In genomic region chr16:56102159-56102798, GRCh38 we compare ENCODE assay signal across 9 cellular contexts.
DNase-seq lines count a peak whose midpoint lies in the region; ATAC-seq and TF ChIP-seq lines count a peak whose summit lies in the region.
"Had no signal": no experiment of that assay in that cellular context is flagged by ENCODE, and none has a peak within 500 bp of the region (broad histone marks: within the 10 kb centered on the region; RNA-seq: fewer than 3 reads in every experiment).

No MANE protein-coding gene starts in this region.

- H3K4me1 Mint-ChIP-seq in activated naive CD4-positive, alpha-beta T cell treated with anti-CD3 and anti-CD28 coated beads, Interleukin-2, amount 10 ng/mL, durations not matched to agents 7 days and 5 days: no peaks in the 10 kb centered on the region
- H3K4me1 Mint-ChIP-seq: naive B cell had no signal

- H3K27ac Mint-ChIP-seq in activated naive CD4-positive, alpha-beta T cell treated with anti-CD3 and anti-CD28 coated beads, Interleukin-2, amount 10 ng/mL, durations not matched to agents 7 days and 5 days: no peak overlapping the region
- H3K27ac Mint-ChIP-seq: naive B cell had no signal

- peaks cover 20% of the 10 kb centered on the region for H3K27me3 Mint-ChIP-seq in activated naive CD4-positive, alpha-beta T cell treated with anti-CD3 and anti-CD28 coated beads, Interleukin-2, amount 10 ng/mL, durations not matched to agents 7 days and 5 days

- peak overlapping the region; percentile 21 to 43 (median 36) for H3K4me3 ChIP-seq in subcutaneous abdominal adipose tissue (ENCODE audit: low read depth in 1 of 5, low read length in 5 of 5)

- no peak for TF ChIP-seq POLR2A in GM18505 (IDR thresholded peaks at IDR 0.05; ENCODE audit: borderline replicate concordance, extremely low read depth, insufficient read depth, insufficient read length)

- no peak overlapping the region for H3K27ac ChIP-seq in subcutaneous abdominal adipose tissue (ENCODE audit: low read depth, low read length)

- peaks cover 0 to 2% (median 0%) of the 10 kb centered on the region in 5 donors for H3K27me3 ChIP-seq in subcutaneous abdominal adipose tissue (ENCODE audit: control insufficient read depth in 5 of 5, insufficient read depth in 4 of 5, low read length in 5 of 5)

- no peak overlapping the region for H3K4me3 Mint-ChIP-seq in activated naive CD4-positive, alpha-beta T cell treated with anti-CD3 and anti-CD28 coated beads, Interleukin-2, amount 10 ng/mL, durations not matched to agents 7 days and 5 days

- H3K9me3 Mint-ChIP-seq in activated naive CD4-positive, alpha-beta T cell treated with anti-CD3 and anti-CD28 coated beads, Interleukin-2, amount 10 ng/mL, durations not matched to agents 7 days and 5 days: no peaks in the 10 kb centered on the region
- H3K9me3 Mint-ChIP-seq: naive B cell had no signal

- ATAC-seq in left colon: peak; percentile 12
- ATAC-seq in HG02840 (IDR thresholded peaks at IDR 0.05; ENCODE audit: low FRiP score, unreplicated experiment): no peak
- ATAC-seq in GM18505 (IDR thresholded peaks at IDR 0.05; ENCODE audit: unreplicated experiment): no peak

- intact Hi-C loops in left colon (cut with DNase I, micrococcal nuclease): no loop called here

- no peak overlapping the region for H3K9ac ChIP-seq in subcutaneous abdominal adipose tissue (ENCODE audit: low read length in 5 of 5)

- CTCF ChIA-PET in activated naive CD4-positive, alpha-beta T cell treated with anti-CD3 and anti-CD28 coated beads, Interleukin-2, amount 10 ng/mL, durations not matched to agents 7 days and 5 days (lab: Charles Lee): no interaction called here

- no peaks in the 10 kb centered on the region for H3K36me3 ChIP-seq in subcutaneous abdominal adipose tissue (ENCODE audit: control insufficient read depth in 5 of 5, insufficient read depth in 5 of 5, low read length in 5 of 5)

- DNase-seq in NCI-H1092 (lab: John Stamatoyannopoulos, UW) (peak; percentile 85), amygdala (lab: John Stamatoyannopoulos, UW) (peak in 38 of 56 donors; percentile 5 to 72 (median 30)), left colon (peak; percentile 13 to 30)
- DNase-seq in activated CD8-positive, alpha-beta memory T cell treated with anti-CD3 and anti-CD28 coated beads, Interleukin-2, amount 50 U/mL, for 4 hours: no peak
- no peak for DNase-seq in activated naive CD4-positive, alpha-beta T cell treated with anti-CD3 and anti-CD28 coated beads, Interleukin-2, amount 10 ng/mL, durations not matched to agents 7 days and 5 days
- DNase-seq: naive B cell had no signal

- H3K36me3 Mint-ChIP-seq in activated naive CD4-positive, alpha-beta T cell treated with anti-CD3 and anti-CD28 coated beads, Interleukin-2, amount 10 ng/mL, durations not matched to agents 7 days and 5 days: no peaks in the 10 kb centered on the region
- H3K36me3 Mint-ChIP-seq: naive B cell had no signal

- no peaks in the 10 kb centered on the region for H3K9me3 ChIP-seq in subcutaneous abdominal adipose tissue (ENCODE audit: control insufficient read depth in 5 of 5, low read length in 5 of 5)

- H3K4me1 ChIP-seq in subcutaneous abdominal adipose tissue (ENCODE audit: control insufficient read depth in 5 of 5, insufficient read depth in 5 of 5, low read length in 5 of 5): peaks cover 0 to 12% (median 11%) of the 10 kb centered on the region in 5 donors

Comparison
In these comparisons a context has a peak if more than half of its experiments do, and no peak if none do; other contexts are left out.
1. DNase-seq: peak in NCI-H1092 (single experiment), amygdala (38 of 56) and left colon (2 of 2); none in activated CD8-positive, alpha-beta memory T cell treated with anti-CD3 and anti-CD28 coated beads, Interleukin-2, amount 50 U/mL, for 4 hours (single experiment) and activated naive CD4-positive, alpha-beta T cell treated with anti-CD3 and anti-CD28 coated beads, Interleukin-2, amount 10 ng/mL, durations not matched to agents 7 days and 5 days (single experiment).